In the genomic region with DNA sequence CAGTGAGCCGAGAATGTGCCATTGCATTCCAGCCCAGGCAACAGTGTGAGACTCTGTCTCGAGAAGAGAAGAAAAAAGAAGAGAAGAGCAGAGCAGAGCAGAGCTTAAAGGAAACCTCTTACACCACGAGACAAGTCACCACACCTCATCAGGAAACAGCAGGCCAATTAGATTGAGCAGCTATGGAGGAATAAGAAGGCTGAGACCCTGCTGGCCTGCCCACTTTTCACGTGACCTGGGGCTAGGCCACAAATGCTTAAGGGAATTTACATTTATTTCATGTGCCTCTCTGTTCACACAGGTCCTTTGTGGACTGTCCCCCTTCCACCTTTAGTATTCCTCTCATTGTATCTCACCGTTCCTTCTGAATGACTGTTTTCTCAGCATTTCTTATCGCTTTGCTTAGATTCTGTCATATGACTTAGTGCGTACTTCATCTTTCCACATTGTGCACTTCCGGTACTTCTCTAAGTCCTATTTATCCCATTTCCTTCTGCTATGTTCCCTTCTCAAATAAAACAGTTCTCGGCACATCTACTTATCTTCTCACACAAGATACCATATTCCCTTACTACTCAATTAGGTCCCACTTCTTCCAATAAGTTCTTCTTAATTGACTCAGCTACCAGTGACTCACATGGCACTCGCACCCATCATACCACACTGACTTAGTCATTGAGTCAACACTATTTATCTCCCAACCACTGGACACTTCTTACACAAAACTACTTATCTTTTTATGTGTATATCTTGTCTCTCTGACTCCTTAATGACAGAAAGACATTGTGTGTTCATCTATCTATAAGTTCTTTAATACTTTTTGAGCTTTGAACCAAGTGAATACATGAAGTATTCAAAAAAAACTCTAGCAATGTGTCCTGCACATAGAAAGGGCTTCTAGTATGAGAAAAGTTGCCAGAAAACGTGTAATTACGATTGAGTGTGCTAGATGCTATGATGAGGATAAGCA, we compare ENCODE assay signal across 8 cellular contexts. TPM values are rescaled to one million over a fixed set of nuclear protein-coding genes. Genes with fewer than 3 reads are reported as not detected.
DNase-seq lines count a peak whose midpoint lies in the region; ATAC-seq and TF ChIP-seq lines count a peak whose summit lies in the region.

No MANE protein-coding gene starts in this region.

- CTCF ChIA-PET in AG04449 (lab: Yijun Ruan, JAX), result no interaction called here

- no peak for TF ChIP-seq CTCF in AG04449 (IDR thresholded peaks at IDR 0.05; ENCODE audit: insufficient read depth, low read length, missing control alignments)

- ATAC-seq in left lobe of liver, result no peak

- DNase-seq in AG04449 (ENCODE audit: low read depth, low spot score) (peak; percentile 93), HS-27A (ENCODE audit: low read depth) (peak; percentile 79), islet precursor cell (peak; percentile 60), left lobe of liver (ENCODE audit: low spot score) (no peak), NCI-H187 (lab: John Stamatoyannopoulos, UW) (no peak), middle frontal gyrus (ENCODE audit: extremely low spot score, low spot score) (no peak)
- peak; percentile 19 for DNase-seq in activated naive CD4-positive, alpha-beta T cell treated with anti-CD3 and anti-CD28 coated beads, Interleukin-2, amount 50 U/mL, for 16 hours
- DNase-seq in effector CD8-positive, alpha-beta T cell (lab: John Stamatoyannopoulos, UW), result no peak

- no peak overlapping the region for H3K4me3 ChIP-seq in AG04449 (ENCODE audit: low read depth, low read length)

- POLR2A ChIA-PET in AG04449 (lab: Yijun Ruan, JAX), result interaction anchor here (1.2 to 3.1 kb wide), 2 partner anchors 11 to 112 kb away, joined by 3 to 28 read pairs; partner anchors contain the start of gene CUL4B

RNA-seq across cellular contexts. Expression of gene CUL4B, which starts 11.0 kb away (rescaled TPM):
- 11.3 TPM for total RNA-seq in left lobe of liver

RNA-seq across cellular contexts. Expression of gene MCTS1, which starts 54.1 kb away (rescaled TPM):
- total RNA-seq in left lobe of liver, result 18.0 TPM

Comparison
In these comparisons a context has a peak if more than half of its experiments do, and no peak if none do; other contexts are left out.
1. DNase-seq: peak in AG04449 (single experiment), HS-27A (single experiment), activated naive CD4-positive, alpha-beta T cell treated with anti-CD3 and anti-CD28 coated beads, Interleukin-2, amount 50 U/mL, for 16 hours (single experiment) and islet precursor cell (single experiment); none in left lobe of liver (single experiment), NCI-H187 (0 of 2), middle frontal gyrus (single experiment) and effector CD8-positive, alpha-beta T cell (single experiment).